8 cellular contexts compared by ENCODE assay signal in genomic region chr10:68096913-68097509, GRCh38. TPM values are rescaled to one million over a fixed set of nuclear protein-coding genes. Genes with fewer than 3 reads are reported as not detected.
DNase-seq lines count a peak whose midpoint lies in the region; ATAC-seq and TF ChIP-seq lines count a peak whose summit lies in the region.

No MANE protein-coding gene starts in this region.

- TF ChIP-seq CTCF in BJ (IDR thresholded peaks at IDR 0.05; ENCODE audit: insufficient read depth, low read depth, low read length) (no peak), mammary epithelial cell (conservative IDR thresholded peaks at IDR 0.05 in 1 of 2, IDR thresholded peaks at IDR 0.05 in 1 of 2; ENCODE audit: extremely low read depth in 1 of 2, insufficient read depth in 1 of 2, low read depth in 1 of 2, low read length in 2 of 2) (no peak)

- H3K36me3 ChIP-seq in BJ (ENCODE audit: control insufficient read depth, insufficient read depth, low read length) (no peaks in the 10 kb centered on the region), MG63 (peaks cover 44% of the 10 kb centered on the region), mammary epithelial cell (ENCODE audit: insufficient read depth, low read length) (no peaks in the 10 kb centered on the region)

- in situ Hi-C loops in mammary epithelial cell (cut with MboI; ENCODE audit: low sequenced_read_pairs in 2 of 2) = no loop called here

- H3K4me3 Mint-ChIP-seq in stimulated activated effector memory CD8-positive, alpha-beta T cell treated with anti-CD3 and anti-CD28 coated beads, Interleukin-12 subunit alpha, Interleukin-12 subunit beta, amount 100 ng/mL, for 72 hours = no peak overlapping the region

- H3K36me3 Mint-ChIP-seq in stimulated activated effector memory CD8-positive, alpha-beta T cell treated with anti-CD3 and anti-CD28 coated beads, Interleukin-12 subunit alpha, Interleukin-12 subunit beta, amount 100 ng/mL, for 72 hours = no peaks in the 10 kb centered on the region

- H3K79me2 ChIP-seq in mammary epithelial cell (ENCODE audit: insufficient read depth, low read length) = no peaks in the 10 kb centered on the region

- H3K27me3 ChIP-seq in BJ (ENCODE audit: control insufficient read depth, insufficient read depth, low read length) = no peaks in the 10 kb centered on the region
- H3K27me3 ChIP-seq in MG63 = no peaks in the 10 kb centered on the region
- H3K27me3 ChIP-seq in mammary epithelial cell (ENCODE audit: insufficient read depth, low read length) = no peaks in the 10 kb centered on the region

- peak overlapping the region; percentile 50 for H3K27ac ChIP-seq in mammary epithelial cell (ENCODE audit: insufficient read depth, low read depth, low read length)

- ATAC-seq in left lobe of liver = peak; percentile 45
- no peak for ATAC-seq in stimulated activated effector memory CD8-positive, alpha-beta T cell treated with anti-CD3 and anti-CD28 coated beads, Interleukin-12 subunit alpha, Interleukin-12 subunit beta, amount 100 ng/mL, for 72 hours

- no TSS peak for BruUV-seq in mammary epithelial cell (replicated peaks; lab: Mats Ljungman, UMichigan)

- H3K9me3 ChIP-seq in MG63 = no peaks in the 10 kb centered on the region
- H3K9me3 ChIP-seq in mammary epithelial cell (replicated peaks; ENCODE audit: insufficient read depth, low read length) = no peaks in the 10 kb centered on the region

- intact Hi-C loops in mammary epithelial cell (cut with micrococcal nuclease) = no loop called here

- peaks cover 62% of the 10 kb centered on the region for H3K4me1 ChIP-seq in mammary epithelial cell (ENCODE audit: insufficient read depth, low read length)

- H3K4me3 ChIP-seq in BJ (ENCODE audit: low read depth, low read length) (no peak overlapping the region), MG63 (no peak overlapping the region), mammary epithelial cell (replicated peaks in 1 of 3; ENCODE audit: insufficient read depth in 1 of 3, low read depth in 2 of 3, low read length in 3 of 3) (no peak overlapping the region)

- H4K20me1 ChIP-seq in mammary epithelial cell (ENCODE audit: insufficient read depth, low read length) = no peaks in the 10 kb centered on the region

- CTCF ChIA-PET in BJ (lab: Yijun Ruan, JAX) = interaction anchor here (0.8 to 1.2 kb wide), 3 partner anchors 10 to 37 kb away, joined by 3 to 4 read pairs (median 4); no protein-coding TSS in a partner anchor
- CTCF ChIA-PET in mammary epithelial cell (lab: Charles Lee; ENCODE audit: low non-redundant PET) = interaction anchor here (0.7 kb wide), 2 partner anchors 12 to 1157 kb away, joined by 3 to 5 read pairs; no protein-coding TSS in a partner anchor

- POLR2A ChIA-PET in BJ (lab: Charles Lee) = interaction anchor here (0.6 to 1.0 kb wide), 2 partner anchors 13 to 51 kb away, joined by 4 read pairs; no protein-coding TSS in a partner anchor

- no peak overlapping the region for H3K27ac Mint-ChIP-seq in stimulated activated effector memory CD8-positive, alpha-beta T cell treated with anti-CD3 and anti-CD28 coated beads, Interleukin-12 subunit alpha, Interleukin-12 subunit beta, amount 100 ng/mL, for 72 hours

- no peak overlapping the region for H3K9ac ChIP-seq in mammary epithelial cell (ENCODE audit: insufficient read depth, low read length)

- DNase-seq in BJ (ENCODE audit: low read depth) (peak; percentile 73), MG63 (peak; percentile 93), mammary epithelial cell (peak; percentile 94), left lobe of liver (ENCODE audit: low spot score) (no peak), NCI-H1417 (lab: John Stamatoyannopoulos, UW) (no peak), middle frontal gyrus (ENCODE audit: extremely low spot score, low spot score) (no peak)
- DNase-seq in stimulated activated effector memory CD8-positive, alpha-beta T cell treated with anti-CD3 and anti-CD28 coated beads, Interleukin-12 subunit alpha, Interleukin-12 subunit beta, amount 100 ng/mL, for 72 hours (ENCODE audit: low spot score in 2 of 2) = no peak
- no peak for DNase-seq in NK-92 treated with Interleukin-12 subunit alpha and Interleukin-12 subunit beta, amount 100 ng/mL, for 24 hours (lab: John Stamatoyannopoulos, UW)

- H2AFZ ChIP-seq in mammary epithelial cell (ENCODE audit: low read depth, low read length) = no peak overlapping the region

- dilution Hi-C loops in mammary epithelial cell (cut with HindIII; ENCODE audit: low sequenced_read_pairs) = no loop called here

- H3K4me1 Mint-ChIP-seq in stimulated activated effector memory CD8-positive, alpha-beta T cell treated with anti-CD3 and anti-CD28 coated beads, Interleukin-12 subunit alpha, Interleukin-12 subunit beta, amount 100 ng/mL, for 72 hours = peaks cover 5% of the 10 kb centered on the region

- 27% methylated on average over 4 of the region's 4 CpGs for WGBS in mammary epithelial cell (ENCODE audit: low coverage, missing lambda C conversion rate)

- peak overlapping the region; percentile 33 for H3K4me2 ChIP-seq in mammary epithelial cell (ENCODE audit: insufficient read depth, low read depth, low read length)

- H3K9me3 Mint-ChIP-seq in stimulated activated effector memory CD8-positive, alpha-beta T cell treated with anti-CD3 and anti-CD28 coated beads, Interleukin-12 subunit alpha, Interleukin-12 subunit beta, amount 100 ng/mL, for 72 hours = no peaks in the 10 kb centered on the region

RNA-seq across cellular contexts. Expression of gene MYPN, which starts 12.3 kb away (rescaled TPM):
- polyA plus RNA-seq in BJ (2011; rRNA removed) (9.7 and 10.5 TPM in 2 replicates), mammary epithelial cell (2.2 TPM)
- polyA minus RNA-seq in BJ (2011; rRNA and poly(A)+ RNA removed) = 12.3 and 14.8 TPM in 2 replicates
- 28.9 and 31.3 TPM in 2 replicates for total RNA-seq in MG63 (2014; rRNA removed; shearing (Covaris generic); ENCODE audit: low replicate concordance)
- total RNA-seq in mammary epithelial cell (1 to 10 TPM; 1.8 to 3.0 TPM), left lobe of liver (not detected)
- polyA minus RNA-seq in mammary epithelial cell = 2.3 TPM

RNA-seq across cellular contexts. Expression of gene HERC4, which starts 21.9 kb away (rescaled TPM):
- polyA plus RNA-seq in BJ (2011; rRNA removed) = 23.4 and 59.1 TPM in 2 replicates
- polyA minus RNA-seq in BJ (2011; rRNA and poly(A)+ RNA removed) = 41.3 and 46.5 TPM in 2 replicates
- 129 and 171 TPM in 2 replicates for total RNA-seq in MG63 (2014; rRNA removed; shearing (Covaris generic); ENCODE audit: low replicate concordance)
- 10 to 100 TPM; 79.4 to 88.7 TPM for total RNA-seq in mammary epithelial cell
- 18.6 TPM for polyA plus RNA-seq in mammary epithelial cell
- 31.3 TPM for polyA minus RNA-seq in mammary epithelial cell
- 21.5 TPM for total RNA-seq in left lobe of liver

Comparison
In these comparisons a context has a peak if more than half of its experiments do, and no peak if none do; other contexts are left out.
1. DNase-seq: peak in BJ (single experiment), MG63 (single experiment) and mammary epithelial cell (single experiment); none in left lobe of liver (single experiment), NCI-H1417 (0 of 3), middle frontal gyrus (single experiment), stimulated activated effector memory CD8-positive, alpha-beta T cell treated with anti-CD3 and anti-CD28 coated beads, Interleukin-12 subunit alpha, Interleukin-12 subunit beta, amount 100 ng/mL, for 72 hours (0 of 2) and NK-92 treated with Interleukin-12 subunit alpha and Interleukin-12 subunit beta, amount 100 ng/mL, for 24 hours (single experiment).